1 cellular context compared by ENCODE assay signal in the genomic region with DNA sequence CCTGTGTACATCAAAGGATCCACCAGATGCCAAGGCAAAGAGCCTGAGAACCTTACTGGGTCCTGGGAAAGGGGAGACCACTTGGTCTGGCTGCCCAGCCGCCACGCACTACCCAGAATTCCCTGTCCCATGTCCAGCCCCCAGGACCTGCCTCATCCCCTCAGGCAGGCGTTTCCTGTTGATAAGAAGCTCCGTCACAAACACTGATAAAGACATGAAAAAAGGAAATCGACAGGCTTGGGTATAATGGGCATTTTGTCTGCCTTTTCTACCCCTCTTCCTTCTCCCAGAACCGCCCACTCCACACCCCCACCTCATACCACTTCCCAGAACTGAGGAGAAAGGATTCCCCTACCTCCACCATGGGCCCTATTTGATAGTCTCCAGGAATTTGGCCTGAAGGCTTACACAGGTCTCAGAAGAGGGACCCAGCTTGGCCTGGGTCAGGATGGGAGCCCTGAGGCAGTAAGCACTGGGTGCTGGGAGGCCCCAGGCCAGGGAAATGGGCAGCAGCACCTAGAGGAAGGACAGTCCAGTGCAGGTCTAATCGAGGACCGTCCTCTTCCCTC.
A peak's percentile ranks its signal among the peaks of the same experiment; 100 is the strongest.
TF ChIP-seq lines count a peak whose summit lies in the region.

No MANE protein-coding gene starts in this region.

TF ChIP-seq in K562, 482 proteins besides CTCF, POLR2A, EP300 and RAD21 (continued from another document and continues in another):
- TF ChIP-seq POLR2B (IDR thresholded peaks at IDR 0.05; ENCODE audit: low read depth, partially characterized antibody) (peak; percentile 23), MTA2 (IDR thresholded peaks at IDR 0.05; ENCODE audit: low read depth) (peak; percentile 43; the same call in 1 of the 2 replicates), ZNF589 (CRISPR knock-in tag; IDR thresholded peaks at IDR 0.05; ENCODE audit: low read depth) (peak; percentile 81; the same call in 1 of the 2 replicates), FOSL1 (tag; conservative IDR thresholded peaks at IDR 0.05) (peak; percentile 31; the same call in 1 of the 2 replicates), MYNN (IDR thresholded peaks at IDR 0.05) (0 out of 2 replicates have a peak, but pooled peaks have one; percentile 13), MYNN (CRISPR knock-in tag; IDR thresholded peaks at IDR 0.05) (no peak), TSHZ1 (CRISPR knock-in tag; IDR thresholded peaks at IDR 0.05) (no peak), SMARCB1 (IDR thresholded peaks at IDR 0.05; ENCODE audit: insufficient read length, low read depth) (no peak), SMARCE1 (IDR thresholded peaks at IDR 0.05) (0 out of 2 replicates have a peak, but pooled peaks have one; percentile 25), PHF8 (IDR thresholded peaks at IDR 0.05; ENCODE audit: borderline replicate concordance, low read length) (peak; percentile 36; the same call in 1 of the 2 replicates), NFIC (IDR thresholded peaks at IDR 0.05) (peak; percentile 25; the same call in 1 of the 2 replicates), VEZF1 (CRISPR knock-in tag; IDR thresholded peaks at IDR 0.05) (peak; percentile 32; the same call in 1 of the 2 replicates), GTF2E2 (tag; IDR thresholded peaks at IDR 0.05) (no peak), RCOR1 (IDR thresholded peaks at IDR 0.05; ENCODE audit: borderline replicate concordance in 1 of 2, low read depth in 2 of 2, low read length in 2 of 2) (peak in 1 of 2 experiments; percentile 74; a peak in 2 of 4 replicates), TFAP4 (CRISPR knock-in tag; IDR thresholded peaks at IDR 0.05; ENCODE audit: borderline replicate concordance) (no peak), JUND (IDR thresholded peaks at IDR 0.05; ENCODE audit: borderline replicate concordance, low read depth, low read length) (peak; percentile 48; the same call in 1 of the 2 replicates), JUND (tag; IDR thresholded peaks at IDR 0.05; ENCODE audit: borderline replicate concordance, low read depth, low read length) (peak; percentile 24; the same call in 1 of the 3 replicates), ATF1 (CRISPR knock-in tag; IDR thresholded peaks at IDR 0.05) (no peak), ATF1 (tag; IDR thresholded peaks at IDR 0.05) (peak; percentile 87), THRB (CRISPR knock-in tag; conservative IDR thresholded peaks at IDR 0.05) (0 out of 2 replicates have a peak, but pooled peaks have one; percentile 34), GATAD2A (IDR thresholded peaks at IDR 0.05) (peak; percentile 18; the same call in 1 of the 2 replicates), FOXJ2 (tag; IDR thresholded peaks at IDR 0.05) (0 out of 2 replicates have a peak, but pooled peaks have one; percentile 43), POLR2G (IDR thresholded peaks at IDR 0.05; ENCODE audit: low read depth, low read length) (0 out of 2 replicates have a peak, but pooled peaks have one; percentile 30), HDAC1 (IDR thresholded peaks at IDR 0.05) (peak in 1 of 2 experiments; percentile 6; a peak in 1 of 4 replicates), SMARCA4 (IDR thresholded peaks at IDR 0.05) (peak; percentile 83), ZNF143 (CRISPR knock-in tag; IDR thresholded peaks at IDR 0.05) (peak; percentile 60), GABPA (tag; conservative IDR thresholded peaks at IDR 0.05; ENCODE audit: low read depth) (peak; percentile 72), MEIS2 (IDR thresholded peaks at IDR 0.05; ENCODE audit: partially characterized antibody) (no peak), FOXM1 (IDR thresholded peaks at IDR 0.05; ENCODE audit: low read depth) (peak; percentile 37; the same call in 1 of the 2 replicates), FOXM1 (CRISPR knock-in tag; IDR thresholded peaks at IDR 0.05; ENCODE audit: low read depth) (no peak), NFRKB (IDR thresholded peaks at IDR 0.05; ENCODE audit: low read depth) (peak; percentile 81; the same call in 1 of the 2 replicates)
- TF ChIP-seq, protein P1, sequence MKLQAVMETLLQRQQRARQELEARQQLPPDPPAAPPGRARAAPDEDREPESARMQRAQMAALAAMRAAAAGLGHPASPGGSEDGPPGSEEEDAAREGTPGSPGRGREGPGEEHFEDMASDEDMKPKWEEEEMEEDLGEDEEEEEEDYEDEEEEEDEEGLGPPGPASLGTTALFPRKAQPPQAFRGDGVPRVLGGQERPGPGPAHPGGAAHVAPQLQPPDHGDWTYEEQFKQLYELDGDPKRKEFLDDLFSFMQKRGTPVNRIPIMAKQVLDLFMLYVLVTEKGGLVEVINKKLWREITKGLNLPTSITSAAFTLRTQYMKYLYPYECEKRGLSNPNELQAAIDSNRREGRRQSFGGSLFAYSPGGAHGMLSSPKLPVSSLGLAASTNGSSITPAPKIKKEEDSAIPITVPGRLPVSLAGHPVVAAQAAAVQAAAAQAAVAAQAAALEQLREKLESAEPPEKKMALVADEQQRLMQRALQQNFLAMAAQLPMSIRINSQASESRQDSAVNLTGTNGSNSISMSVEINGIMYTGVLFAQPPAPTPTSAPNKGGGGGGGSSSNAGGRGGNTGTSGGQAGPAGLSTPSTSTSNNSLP (IDR thresholded peaks at IDR 0.05; ENCODE audit: borderline replicate concordance, low read depth, low read length) = 0 out of 2 replicates have a peak, but pooled peaks have one; percentile 19
- TF ChIP-seq, protein P2, sequence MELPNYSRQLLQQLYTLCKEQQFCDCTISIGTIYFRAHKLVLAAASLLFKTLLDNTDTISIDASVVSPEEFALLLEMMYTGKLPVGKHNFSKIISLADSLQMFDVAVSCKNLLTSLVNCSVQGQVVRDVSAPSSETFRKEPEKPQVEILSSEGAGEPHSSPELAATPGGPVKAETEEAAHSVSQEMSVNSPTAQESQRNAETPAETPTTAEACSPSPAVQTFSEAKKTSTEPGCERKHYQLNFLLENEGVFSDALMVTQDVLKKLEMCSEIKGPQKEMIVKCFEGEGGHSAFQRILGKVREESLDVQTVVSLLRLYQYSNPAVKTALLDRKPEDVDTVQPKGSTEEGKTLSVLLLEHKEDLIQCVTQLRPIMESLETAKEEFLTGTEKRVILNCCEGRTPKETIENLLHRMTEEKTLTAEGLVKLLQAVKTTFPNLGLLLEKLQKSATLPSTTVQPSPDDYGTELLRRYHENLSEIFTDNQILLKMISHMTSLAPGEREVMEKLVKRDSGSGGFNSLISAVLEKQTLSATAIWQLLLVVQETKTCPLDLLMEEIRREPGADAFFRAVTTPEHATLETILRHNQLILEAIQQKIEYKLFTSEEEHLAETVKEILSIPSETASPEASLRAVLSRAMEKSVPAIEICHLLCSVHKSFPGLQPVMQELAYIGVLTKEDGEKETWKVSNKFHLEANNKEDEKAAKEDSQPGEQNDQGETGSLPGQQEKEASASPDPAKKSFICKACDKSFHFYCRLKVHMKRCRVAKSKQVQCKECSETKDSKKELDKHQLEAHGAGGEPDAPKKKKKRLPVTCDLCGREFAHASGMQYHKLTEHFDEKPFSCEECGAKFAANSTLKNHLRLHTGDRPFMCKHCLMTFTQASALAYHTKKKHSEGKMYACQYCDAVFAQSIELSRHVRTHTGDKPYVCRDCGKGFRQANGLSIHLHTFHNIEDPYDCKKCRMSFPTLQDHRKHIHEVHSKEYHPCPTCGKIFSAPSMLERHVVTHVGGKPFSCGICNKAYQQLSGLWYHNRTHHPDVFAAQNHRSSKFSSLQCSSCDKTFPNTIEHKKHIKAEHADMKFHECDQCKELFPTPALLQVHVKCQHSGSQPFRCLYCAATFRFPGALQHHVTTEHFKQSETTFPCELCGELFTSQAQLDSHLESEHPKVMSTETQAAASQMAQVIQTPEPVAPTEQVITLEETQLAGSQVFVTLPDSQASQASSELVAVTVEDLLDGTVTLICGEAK (IDR thresholded peaks at IDR 0.05) = no peak
- TF ChIP-seq, protein P2 (CRISPR knock-in tag; IDR thresholded peaks at IDR 0.05) = no peak
